Comparison of ENCODE assay signal across 18 cellular contexts in genomic region chr1:86852289-86852688, GRCh38.
A peak's percentile ranks its signal among the peaks of the same experiment; 100 is the strongest.
DNase-seq lines count a peak whose midpoint lies in the region; ATAC-seq and TF ChIP-seq lines count a peak whose summit lies in the region.
"Had no signal": no experiment of that assay in that cellular context is flagged by ENCODE, and none has a peak within 500 bp of the region (broad histone marks: within the 10 kb centered on the region; RNA-seq: fewer than 3 reads in every experiment).

No MANE protein-coding gene starts in this region.

- peak overlapping the region in 1 of 2 experiments; percentile 21 for H3K18ac ChIP-seq in mesenchymal stem cell (ENCODE audit: low read depth in 1 of 2, low read length in 2 of 2)

- H3K4me2 ChIP-seq in BLaER1 (peak overlapping the region; percentile 73), OCI-LY1 (ENCODE audit: low read length) (peak overlapping the region; percentile 54), mesenchymal stem cell (ENCODE audit: low read length, poor library complexity, severe bottlenecking) (no peak overlapping the region), hepatocyte (no peak overlapping the region)

- peak overlapping the region; percentile 25 for H4K91ac ChIP-seq in mesenchymal stem cell (ENCODE audit: low read length)

- H3K36me3 ChIP-seq in BLaER1 (no peaks in the 10 kb centered on the region), OCI-LY1 (ENCODE audit: insufficient read depth, low read length) (no peaks in the 10 kb centered on the region), mesenchymal stem cell (ENCODE audit: control insufficient read depth in 1 of 2, insufficient read depth in 2 of 2, low read depth in 1 of 2, low read length in 2 of 2) (no peaks in the 10 kb centered on the region), heart left ventricle (no peaks in the 10 kb centered on the region), hepatocyte (replicated peaks; ENCODE audit: insufficient read depth, low read depth) (no peaks in the 10 kb centered on the region)
- H3K36me3 ChIP-seq: BE2C, SJSA1 had no signal

- H4K20me1 ChIP-seq in BLaER1 (no peaks in the 10 kb centered on the region), OCI-LY1 (ENCODE audit: insufficient read depth, low read length) (no peaks in the 10 kb centered on the region), hepatocyte (ENCODE audit: insufficient read depth, poor library complexity, severe bottlenecking) (no peaks in the 10 kb centered on the region)

- H3K79me2 ChIP-seq in OCI-LY1 (ENCODE audit: insufficient read depth, low read length) (no peaks in the 10 kb centered on the region), hepatocyte (no peaks in the 10 kb centered on the region)

- no peaks in the 10 kb centered on the region for H3F3A ChIP-seq in OCI-LY1 (ENCODE audit: insufficient read depth, low read length)

- no peak overlapping the region for H2BK120ac ChIP-seq in mesenchymal stem cell (ENCODE audit: low read depth, low read length)

- no peak overlapping the region for H3K23ac ChIP-seq in mesenchymal stem cell (ENCODE audit: low read length in 2 of 2)

- H2BK5ac ChIP-seq in mesenchymal stem cell (ENCODE audit: low read depth, low read length, poor library complexity, severe bottlenecking) = no peak overlapping the region

- H3K79me1 ChIP-seq in mesenchymal stem cell (replicated peaks; ENCODE audit: low read length, poor library complexity, severe bottlenecking) = no peaks in the 10 kb centered on the region

- peak overlapping the region; percentile 91 for H3K27ac ChIP-seq in BLaER1
- H3K27ac ChIP-seq in OCI-LY1 (ENCODE audit: low read depth, low read length, poor library complexity, severe bottlenecking) = peak overlapping the region; percentile 91
- H3K27ac ChIP-seq in mesenchymal stem cell (ENCODE audit: low read length, poor library complexity, severe bottlenecking) = no peak overlapping the region
- H3K27ac ChIP-seq in heart left ventricle = no peak overlapping the region
- no peak overlapping the region for H3K27ac ChIP-seq in hepatocyte
- H3K27ac ChIP-seq: HL-60, SJSA1 had no signal

- intact Hi-C loops in heart left ventricle (cut with DNase I) = no loop called here

- H3K4me1 ChIP-seq in BLaER1 = peaks cover 70% of the 10 kb centered on the region
- H3K4me1 ChIP-seq in OCI-LY1 (ENCODE audit: insufficient read depth, low read length, severe bottlenecking) = peaks cover 45% of the 10 kb centered on the region
- H3K4me1 ChIP-seq in mesenchymal stem cell (ENCODE audit: control insufficient read depth, insufficient read depth, low read depth, low read length) = no peaks in the 10 kb centered on the region
- no peaks in the 10 kb centered on the region for H3K4me1 ChIP-seq in heart left ventricle
- H3K4me1 ChIP-seq in hepatocyte (ENCODE audit: insufficient read depth) = no peaks in the 10 kb centered on the region
- H3K4me1 ChIP-seq: BE2C, SJSA1 had no signal

- no peaks in the 10 kb centered on the region for H3K27me3 ChIP-seq in BLaER1
- H3K27me3 ChIP-seq in OCI-LY1 (ENCODE audit: insufficient read depth, low read length) = no peaks in the 10 kb centered on the region
- no peaks in the 10 kb centered on the region for H3K27me3 ChIP-seq in mesenchymal stem cell (ENCODE audit: control insufficient read depth in 1 of 2, insufficient read depth in 1 of 2, low read length in 2 of 2)
- no peaks in the 10 kb centered on the region for H3K27me3 ChIP-seq in heart left ventricle
- no peaks in the 10 kb centered on the region for H3K27me3 ChIP-seq in hepatocyte
- H3K27me3 ChIP-seq: BE2C, SJSA1 had no signal

- no peak for DNase-seq in mesenchymal stem cell
- no peak for DNase-seq in ACHN
- DNase-seq in heart left ventricle = no peak
- DNase-seq in HuH-7 (ENCODE audit: low spot score) = no peak
- DNase-seq in hepatocyte (ENCODE audit: low spot score) = no peak
- DNase-seq: BE2C; CD8-positive, alpha-beta memory T cell; DMS79 treated with DMSO at 0.1 percent for 48 hours; NCI-H1048; NCI-H1436 treated with DMSO at 0.1 percent for 48 hours; NCI-H2029 treated with DMSO at 0.1 percent for 48 hours; NCI-H510A; SW 1271 had no signal

- no peak for TF ChIP-seq POLR2A in heart left ventricle (IDR thresholded peaks at IDR 0.05)

- no peak overlapping the region for H2BK12ac ChIP-seq in mesenchymal stem cell (ENCODE audit: low read length in 2 of 2)

- H3K9me3 ChIP-seq in BLaER1 = peaks cover 8% of the 10 kb centered on the region
- H3K9me3 ChIP-seq in OCI-LY1 (ENCODE audit: low read length) = no peaks in the 10 kb centered on the region
- no peaks in the 10 kb centered on the region for H3K9me3 ChIP-seq in mesenchymal stem cell (ENCODE audit: control insufficient read depth, low read length)
- H3K9me3 ChIP-seq in heart left ventricle = no peaks in the 10 kb centered on the region
- no peaks in the 10 kb centered on the region for H3K9me3 ChIP-seq in hepatocyte (ENCODE audit: low read depth)
- H3K9me3 ChIP-seq: BE2C, SJSA1 had no signal

- H4K8ac ChIP-seq in mesenchymal stem cell (ENCODE audit: low read length) = no peak overlapping the region

- H3K9ac ChIP-seq in BLaER1 (peak overlapping the region; percentile 54), OCI-LY1 (ENCODE audit: low read length) (peak overlapping the region; percentile 9; the same call in 1 of the 2 replicates), mesenchymal stem cell (ENCODE audit: low read length) (no peak overlapping the region)

- WGBS in mesenchymal stem cell = 94% methylated on average over 9 of the region's 9 CpGs
- 89 to 91% (median 91%) methylated on average over 9 of the region's 9 CpGs for WGBS in heart left ventricle, 4 donors
- 92% methylated on average over 9 of the region's 9 CpGs for whole genome bisulfite sequencing in hepatocyte (ENCODE audit: low lambda C conversion rate, missing lambda C conversion rate)

- no peak overlapping the region for H2BK15ac ChIP-seq in mesenchymal stem cell (ENCODE audit: low read depth, poor library complexity, severe bottlenecking)

- H2AK5ac ChIP-seq in mesenchymal stem cell (ENCODE audit: low read length, severe bottlenecking) = no peak overlapping the region

- ATAC-seq in GM21423 (IDR thresholded peaks at IDR 0.05; ENCODE audit: unreplicated experiment) = peak; percentile 64
- no peak for ATAC-seq in heart left ventricle

- H3K9me2 ChIP-seq in OCI-LY1 (ENCODE audit: low read depth, low read length) = no peaks in the 10 kb centered on the region
- H3K9me2 ChIP-seq in hepatocyte (replicated peaks; ENCODE audit: insufficient read depth) = no peaks in the 10 kb centered on the region

- in situ Hi-C loops in ACHN (cut with HindIII; ENCODE audit: low pct_ligation_motif_present, low pct_unique_long_range_greater_than_20kb, low sequenced_read_pairs) = no loop called here

- TF ChIP-seq CTCF in OCI-LY1 (IDR thresholded peaks at IDR 0.05; ENCODE audit: low read length) (no peak), heart left ventricle (IDR thresholded peaks at IDR 0.05) (no peak), hepatocyte (IDR thresholded peaks at IDR 0.05; ENCODE audit: poor library complexity) (no peak)

- 0 out of 2 replicates have a peak overlapping the region, but pooled peaks have one; percentile 19 for H2AFZ ChIP-seq in OCI-LY1 (ENCODE audit: low read length)
- no peak overlapping the region for H2AFZ ChIP-seq in mesenchymal stem cell (ENCODE audit: low read depth, low read length)
- no peak overlapping the region for H2AFZ ChIP-seq in hepatocyte

- H3K4me3 ChIP-seq in BLaER1 (peak overlapping the region; percentile 52), OCI-LY1 (ENCODE audit: low read depth, low read length, poor library complexity, severe bottlenecking) (peak overlapping the region; percentile 28), mesenchymal stem cell (ENCODE audit: insufficient read depth in 1 of 2, low read depth in 1 of 2, low read length in 2 of 2) (no peak overlapping the region), heart left ventricle (no peak overlapping the region), hepatocyte (no peak overlapping the region)
- H3K4me3 ChIP-seq: SJSA1 had no signal

- no peak overlapping the region for H3K14ac ChIP-seq in mesenchymal stem cell (ENCODE audit: low read length in 2 of 2)

- no peak overlapping the region for H3K4ac ChIP-seq in mesenchymal stem cell (ENCODE audit: low read depth in 1 of 2, low read length in 2 of 2)

Comparison
In these comparisons a context has a peak if more than half of its experiments do, and no peak if none do; other contexts are left out.
1. H3K27ac ChIP-seq: peak in BLaER1 (single experiment) and OCI-LY1 (single experiment); none in mesenchymal stem cell (single experiment), heart left ventricle (0 of 12) and hepatocyte (single experiment).
2. H3K4me2 ChIP-seq: peak in BLaER1 (single experiment) and OCI-LY1 (single experiment); none in mesenchymal stem cell (single experiment) and hepatocyte (single experiment).
3. H3K4me3 ChIP-seq: peak in BLaER1 (single experiment) and OCI-LY1 (single experiment); none in mesenchymal stem cell (0 of 2), heart left ventricle (0 of 12) and hepatocyte (single experiment).